ENCODE assay signal across 32 cellular contexts in the genomic region with DNA sequence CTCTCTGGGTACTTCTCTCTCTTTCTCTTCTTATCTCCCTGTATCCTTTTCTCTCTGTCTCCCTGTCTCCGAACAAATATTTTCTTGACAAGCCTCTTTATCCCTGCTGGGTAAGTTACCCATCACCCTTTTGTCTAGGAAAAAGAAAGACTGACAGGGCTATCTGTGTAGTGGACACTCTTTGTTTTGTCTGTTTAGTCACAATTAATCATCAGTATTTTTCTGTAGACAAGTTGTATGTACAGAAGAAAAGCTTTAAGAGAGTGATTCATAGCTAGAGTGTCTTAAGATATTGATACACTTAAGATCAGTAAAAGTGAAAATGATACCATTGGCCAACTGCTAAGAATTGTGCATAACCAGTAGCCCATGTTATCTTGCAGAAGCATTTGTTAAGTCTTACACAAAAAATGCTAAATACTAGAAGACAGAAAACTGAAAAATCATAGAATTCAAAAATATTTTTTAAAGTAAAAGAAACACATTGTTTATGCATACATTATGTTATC.
"Had no signal": no experiment of that assay in that cellular context is flagged by ENCODE, and none has a peak within 500 bp of the region (broad histone marks: within the 10 kb centered on the region; RNA-seq: fewer than 3 reads in every experiment).

No MANE protein-coding gene starts in this region.

- H3K4me3 ChIP-seq: ascending aorta, MG63, SJCRH30, SK-N-MC had no signal

- H3K27ac ChIP-seq: ascending aorta, SJCRH30, SK-N-MC had no signal

- H3K36me3 Mint-ChIP-seq: activated naive CD4-positive, alpha-beta T cell treated with anti-CD3 and anti-CD28 coated beads, Interleukin-2, amount 50 U/mL, for 24 hours; activated naive CD8-positive, alpha-beta T cell treated with anti-CD3 and anti-CD28 coated beads, Interleukin-2, amount 10 ng/mL, durations not matched to agents 7 days and 5 days had no signal

- ATAC-seq: activated CD8-positive, alpha-beta T cell treated with anti-CD3 and anti-CD28 coated beads for 36 hours; activated T-cell treated with anti-CD3 and anti-CD28 coated beads, Interleukin-2, amount 50 U/mL, for 72 hours; activated T-helper 17 cell treated with anti-CD3 and anti-CD28 coated beads, Interleukin-2, amount 50 U/mL, for 72 hours had no signal

- H3K9me3 ChIP-seq: ascending aorta, MG63, SJCRH30 had no signal

- H3K4me3 Mint-ChIP-seq: activated CD4-positive, alpha-beta T cell treated with anti-CD3 and anti-CD28 coated beads, Interleukin-2, amount 10 ng/mL, durations not matched to agents 24 days and 14 days; activated CD8-positive, alpha-beta T cell treated with anti-CD3 and anti-CD28 coated beads for 36 hours; activated naive CD4-positive, alpha-beta T cell treated with anti-CD3 and anti-CD28 coated beads, Interleukin-2, amount 50 U/mL, for 24 hours; activated naive CD8-positive, alpha-beta T cell treated with anti-CD3 and anti-CD28 coated beads, Interleukin-2, amount 10 ng/mL, durations not matched to agents 7 days and 5 days; activated T-cell treated with anti-CD3 and anti-CD28 coated beads, Interleukin-2, amount 50 U/mL, for 72 hours; activated T-helper 17 cell treated with anti-CD3 and anti-CD28 coated beads, Interleukin-2, amount 50 U/mL, for 72 hours; T-helper 1 cell treated with Interleukin-12 subunit alpha and Interleukin-12 subunit beta and Interleukin-4 antibody, amounts not matched to agents 30 μg/mL and 1 μg/mL, for 36 hours; T-helper 2 cell treated with Interferon-gamma antibody and Interleukin-4, amounts not matched to agents 5 μg/mL and 100 μg/mL, for 36 hours had no signal

- H3K27me3 Mint-ChIP-seq: activated CD4-positive, alpha-beta T cell treated with anti-CD3 and anti-CD28 coated beads, Interleukin-2, amount 10 ng/mL, durations not matched to agents 24 days and 14 days; activated CD8-positive, alpha-beta T cell treated with anti-CD3 and anti-CD28 coated beads for 36 hours; activated naive CD4-positive, alpha-beta T cell treated with anti-CD3 and anti-CD28 coated beads, Interleukin-2, amount 50 U/mL, for 24 hours; activated naive CD8-positive, alpha-beta T cell treated with anti-CD3 and anti-CD28 coated beads, Interleukin-2, amount 10 ng/mL, durations not matched to agents 7 days and 5 days; activated T-helper 17 cell treated with anti-CD3 and anti-CD28 coated beads, Interleukin-2, amount 50 U/mL, for 72 hours had no signal

- DNase-seq: activated CD4-positive, alpha-beta T cell treated with anti-CD3 and anti-CD28 coated beads, Interleukin-2, amount 10 ng/mL, durations not matched to agents 24 days and 14 days; activated CD4-positive, alpha-beta T cell treated with anti-CD3 and anti-CD28 coated beads, Interleukin-2, amount 50 U/mL, for 4 hours; activated CD8-positive, alpha-beta T cell treated with anti-CD3 and anti-CD28 coated beads for 36 hours; activated effector memory CD4-positive, alpha-beta T cell treated with anti-CD3 and anti-CD28 coated beads, Interleukin-2, amount 50 U/mL, for 16 hours; activated naive CD4-positive, alpha-beta T cell; activated naive CD8-positive, alpha-beta T cell treated with anti-CD3 and anti-CD28 coated beads, Interleukin-2, amount 10 ng/mL, durations not matched to agents 7 days and 5 days; activated T-cell treated with anti-CD3 and anti-CD28 coated beads, Interleukin-2, amount 50 U/mL, for 1 hour; activated T-cell treated with anti-CD3 and anti-CD28 coated beads, Interleukin-2, amount 50 U/mL, for 72 hours; amygdala; cerebellar nuclear complex; Karpas-422; MG63; NCI-H1092 treated with DMSO at 0.1 percent for 48 hours; NCI-H1417; NCI-H146; NCI-H187; NCI-H2029 treated with DMSO at 0.1 percent for 48 hours; NCI-H2107; NCI-H2171; NCI-H510A; NCI-H526; NCI-H748 treated with DMSO at 0.1 percent for 48 hours; NK-92 treated with Interleukin-12 subunit alpha and Interleukin-12 subunit beta, amount 100 ng/mL, for 24 hours; SHP77; SJCRH30 had no signal

- H3K36me3 ChIP-seq: ascending aorta, MG63, SJCRH30 had no signal

- H3K4me1 ChIP-seq: ascending aorta, SJCRH30 had no signal

- H3K27ac Mint-ChIP-seq: activated CD4-positive, alpha-beta T cell treated with anti-CD3 and anti-CD28 coated beads, Interleukin-2, amount 10 ng/mL, durations not matched to agents 24 days and 14 days; activated CD8-positive, alpha-beta T cell treated with anti-CD3 and anti-CD28 coated beads for 36 hours; activated naive CD4-positive, alpha-beta T cell treated with anti-CD3 and anti-CD28 coated beads, Interleukin-2, amount 50 U/mL, for 24 hours; activated naive CD8-positive, alpha-beta T cell treated with anti-CD3 and anti-CD28 coated beads, Interleukin-2, amount 10 ng/mL, durations not matched to agents 7 days and 5 days; activated T-cell treated with anti-CD3 and anti-CD28 coated beads, Interleukin-2, amount 50 U/mL, for 72 hours; activated T-helper 17 cell treated with anti-CD3 and anti-CD28 coated beads, Interleukin-2, amount 50 U/mL, for 72 hours; T-helper 1 cell treated with Interleukin-12 subunit alpha and Interleukin-12 subunit beta and Interleukin-4 antibody, amounts not matched to agents 30 μg/mL and 1 μg/mL, for 36 hours; T-helper 2 cell treated with Interferon-gamma antibody and Interleukin-4, amounts not matched to agents 5 μg/mL and 100 μg/mL, for 36 hours had no signal

- H3K27me3 ChIP-seq: ascending aorta, MG63, SJCRH30 had no signal

- H3K4me1 Mint-ChIP-seq: activated CD4-positive, alpha-beta T cell treated with anti-CD3 and anti-CD28 coated beads, Interleukin-2, amount 10 ng/mL, durations not matched to agents 24 days and 14 days; activated naive CD4-positive, alpha-beta T cell treated with anti-CD3 and anti-CD28 coated beads, Interleukin-2, amount 50 U/mL, for 24 hours; activated naive CD8-positive, alpha-beta T cell treated with anti-CD3 and anti-CD28 coated beads, Interleukin-2, amount 10 ng/mL, durations not matched to agents 7 days and 5 days; activated T-helper 17 cell treated with anti-CD3 and anti-CD28 coated beads, Interleukin-2, amount 50 U/mL, for 72 hours had no signal

- H3K9me3 Mint-ChIP-seq: activated naive CD4-positive, alpha-beta T cell treated with anti-CD3 and anti-CD28 coated beads, Interleukin-2, amount 50 U/mL, for 24 hours had no signal

- FAIRE-seq: TTC549 had no signal
